2 cellular contexts compared by ENCODE assay signal in genomic region chr11:5922749-5923426, GRCh38.
A peak's percentile ranks its signal among the peaks of the same experiment; 100 is the strongest.
TF ChIP-seq lines count a peak whose summit lies in the region.

No MANE protein-coding gene starts in this region.

TF ChIP-seq in endothelial cell of umbilical vein, 7 proteins besides CTCF, POLR2A, EP300 and RAD21:
- TF ChIP-seq GATA2 (IDR thresholded peaks at IDR 0.05; ENCODE audit: insufficient read depth, insufficient read length, low read depth, low read length): no peak
- no peak for TF ChIP-seq MAX (IDR thresholded peaks at IDR 0.05; ENCODE audit: insufficient read depth, insufficient read length)
- TF ChIP-seq MYC (IDR thresholded peaks at IDR 0.05; ENCODE audit: low read depth, low read length): no peak
- no peak for TF ChIP-seq EZH2 (IDR thresholded peaks at IDR 0.05; ENCODE audit: borderline replicate concordance, low read depth, low read length, severe bottlenecking)
- TF ChIP-seq POLR2AphosphoS5 (IDR thresholded peaks at IDR 0.05; ENCODE audit: insufficient read depth, low read depth, low read length): no peak
- TF ChIP-seq FOS (IDR thresholded peaks at IDR 0.05; ENCODE audit: borderline replicate concordance, insufficient read depth, low read length): no peak
- peak; percentile 16 for TF ChIP-seq JUN (IDR thresholded peaks at IDR 0.05; ENCODE audit: borderline replicate concordance, insufficient read depth, insufficient read length, low read depth)

TF ChIP-seq in HepG2, 621 proteins besides CTCF, POLR2A, EP300 and RAD21:
- TF ChIP-seq ZUFSP (CRISPR knock-in tag; IDR thresholded peaks at IDR 0.05; ENCODE audit: borderline replicate concordance) (no peak), CEBPB (IDR thresholded peaks at IDR 0.05; ENCODE audit: borderline replicate concordance, low read depth, low read length) (no peak), ZBTB49 (CRISPR knock-in tag; IDR thresholded peaks at IDR 0.05; ENCODE audit: borderline replicate concordance) (no peak), POLR2AphosphoS2 (IDR thresholded peaks at IDR 0.05; ENCODE audit: low read depth, low read length) (no peak), ISL2 (CRISPR knock-in tag; IDR thresholded peaks at IDR 0.05) (no peak), ZNF616 (CRISPR knock-in tag; IDR thresholded peaks at IDR 0.05; ENCODE audit: low read depth) (no peak), FOXJ3 (CRISPR knock-in tag; IDR thresholded peaks at IDR 0.05; ENCODE audit: borderline replicate concordance) (no peak), GMEB1 (CRISPR knock-in tag; IDR thresholded peaks at IDR 0.05; ENCODE audit: borderline replicate concordance) (no peak), NFYB (CRISPR knock-in tag; IDR thresholded peaks at IDR 0.05) (no peak), RORA (CRISPR knock-in tag; IDR thresholded peaks at IDR 0.05) (no peak), KDM2A (CRISPR knock-in tag; IDR thresholded peaks at IDR 0.05; ENCODE audit: borderline replicate concordance, low read depth) (no peak), ZNF609 (CRISPR knock-in tag; IDR thresholded peaks at IDR 0.05; ENCODE audit: borderline replicate concordance) (no peak), ZNF597 (CRISPR knock-in tag; IDR thresholded peaks at IDR 0.05) (no peak), ETV6 (CRISPR knock-in tag; conservative IDR thresholded peaks at IDR 0.05) (no peak), HOXA3 (CRISPR knock-in tag; IDR thresholded peaks at IDR 0.05) (no peak)
